Comparison of ENCODE assay signal across 8 cellular contexts in the genomic region with DNA sequence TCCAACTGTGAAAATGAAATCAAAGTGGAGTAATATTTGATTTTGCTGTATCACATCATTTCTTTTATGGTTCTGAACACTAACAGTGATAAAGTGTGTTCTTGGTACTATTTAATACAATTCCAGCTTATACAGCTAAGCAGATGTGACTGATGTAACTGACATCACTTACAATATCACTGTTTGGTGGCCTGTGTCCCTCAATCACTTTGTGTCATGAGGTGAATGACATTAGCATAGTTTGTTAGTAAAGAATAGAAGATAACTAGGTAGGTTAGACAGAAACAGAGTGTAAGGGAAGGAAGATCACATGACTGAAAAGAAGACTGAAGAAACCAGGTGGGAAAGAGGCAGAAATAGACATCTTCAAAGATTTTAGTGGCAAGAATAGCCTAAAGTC.
"Had no signal": no experiment of that assay in that cellular context is flagged by ENCODE, and none has a peak within 500 bp of the region (broad histone marks: within the 10 kb centered on the region; RNA-seq: fewer than 3 reads in every experiment).

No MANE protein-coding gene starts in this region.

- FAIRE-seq: HTR-8/SVneo had no signal

- H2AFZ ChIP-seq: GM23248 had no signal

- H3K4me3 Mint-ChIP-seq: HFFc6 had no signal

- H3K4me1 ChIP-seq: HAP-1 had no signal

- H3K4me3 ChIP-seq: GM23248, HAP-1 had no signal

- H3K27ac ChIP-seq: GM23248 had no signal

- H3K36me3 ChIP-seq: HAP-1 had no signal

- H3K9ac ChIP-seq: GM23248 had no signal

- ATAC-seq: HCT116 had no signal

- H3K9me3 ChIP-seq: HAP-1 had no signal

- DNase-seq: GM23248, GOT3, H7, HFFc6, KBM-7 had no signal

- H3K27ac Mint-ChIP-seq: HFFc6 had no signal
